In the genomic region with DNA sequence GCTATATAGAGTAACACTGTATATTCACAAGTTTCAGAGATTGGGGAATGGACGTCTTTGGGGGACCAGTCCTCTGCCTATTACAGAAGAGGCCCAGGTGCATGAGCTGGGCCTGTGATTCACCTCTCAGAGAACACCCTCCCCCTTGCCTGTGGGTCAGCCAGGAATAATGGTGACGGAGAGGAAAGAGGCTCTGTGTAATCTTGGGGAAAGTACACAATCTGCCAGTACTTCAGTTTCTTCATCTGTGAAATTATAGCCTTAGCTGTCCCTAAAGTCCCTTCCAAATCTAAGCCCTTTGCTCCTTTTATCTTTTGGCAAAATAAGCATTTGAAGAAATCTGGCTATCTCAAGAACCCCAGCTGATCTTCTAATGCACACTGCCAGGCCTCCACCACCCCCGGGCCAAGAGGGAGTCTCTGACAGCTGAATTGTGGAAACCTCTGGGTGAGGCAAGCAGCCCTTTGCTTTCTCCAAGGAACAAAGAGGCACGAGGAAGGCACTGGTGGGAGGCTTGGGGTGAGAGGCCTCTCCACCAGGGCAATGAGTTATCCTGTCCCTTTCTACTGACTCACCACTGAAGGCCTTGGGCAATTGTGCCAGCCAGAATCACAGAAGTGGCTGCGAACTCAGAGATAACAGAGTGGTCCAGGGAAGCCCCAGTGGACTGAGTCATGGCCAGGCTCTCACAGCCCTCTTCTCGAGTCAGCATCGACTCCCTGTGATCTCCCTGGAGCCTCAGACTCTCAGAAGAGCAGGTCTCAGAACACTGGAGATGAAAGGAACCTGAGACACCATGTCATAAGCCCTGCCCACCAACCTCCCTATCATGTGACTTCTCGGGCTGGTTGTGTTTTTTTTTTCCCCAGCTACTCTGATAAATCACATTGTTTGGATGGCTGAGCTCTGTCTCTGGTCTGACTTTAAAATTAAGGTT, we compare ENCODE assay signal across 8 cellular contexts. TPM values are rescaled to one million over a fixed set of nuclear protein-coding genes. Genes with fewer than 3 reads are reported as not detected.
DNase-seq lines count a peak whose midpoint lies in the region; ATAC-seq lines count a peak whose summit lies in the region.

No MANE protein-coding gene starts in this region.

- no peaks in the 10 kb centered on the region for H3K9me3 ChIP-seq in mucosa of rectum (ENCODE audit: control insufficient read depth in 2 of 2, low read length in 2 of 2)

- peak overlapping the region; percentile 93 to 99 for H3K27ac ChIP-seq in mucosa of rectum (ENCODE audit: low read depth in 2 of 2, low read length in 2 of 2)

- H3K9ac ChIP-seq in mucosa of rectum (ENCODE audit: low read depth in 1 of 2, low read length in 2 of 2) = peak overlapping the region in 1 of 2 donors; percentile 64

- peaks cover 62% of the 10 kb centered on the region for H3K4me1 Mint-ChIP-seq in central memory CD8-positive, alpha-beta T cell

- peak; percentile 44 for ATAC-seq in GM18858 (IDR thresholded peaks at IDR 0.05; ENCODE audit: unreplicated experiment)
- peak; percentile 47 for ATAC-seq in central memory CD8-positive, alpha-beta T cell (replicated peaks; ENCODE audit: extremely low read depth, poor library complexity, severe bottlenecking)

- peaks cover 3% of the 10 kb centered on the region for H3K36me3 Mint-ChIP-seq in central memory CD8-positive, alpha-beta T cell (ENCODE audit: insufficient read depth)

- H3K4me3 Mint-ChIP-seq in central memory CD8-positive, alpha-beta T cell = peak overlapping the region; percentile 58

- DNase-seq in HT1080 (ENCODE audit: low read depth) (peak; percentile 100), NCI-H2227 (lab: John Stamatoyannopoulos, UW; ENCODE audit: unreplicated experiment) (no peak), COR-L47 (lab: John Stamatoyannopoulos, UW) (no peak)
- DNase-seq in activated CD4-positive, CD25-positive, alpha-beta regulatory T cell (lab: John Stamatoyannopoulos, UW) = peak; percentile 12 to 23 (median 13)
- peak in 1 of 2 donors; percentile 24 for DNase-seq in central memory CD8-positive, alpha-beta T cell (ENCODE audit: low spot score in 2 of 2)
- peak; percentile 70 for DNase-seq in stimulated activated naive CD4-positive, alpha-beta T cell treated with Interleukin-2 at 50 U/mL for 16 hours (lab: John Stamatoyannopoulos, UW)

- peak overlapping the region; percentile 89 for H3K27ac Mint-ChIP-seq in central memory CD8-positive, alpha-beta T cell (ENCODE audit: low read depth)

- no peaks in the 10 kb centered on the region for H3K27me3 Mint-ChIP-seq in central memory CD8-positive, alpha-beta T cell

- peak overlapping the region in 1 of 2 donors; percentile 14 for H3K4me3 ChIP-seq in mucosa of rectum (ENCODE audit: low read length in 2 of 2)

- H3K9me3 Mint-ChIP-seq in central memory CD8-positive, alpha-beta T cell = no peaks in the 10 kb centered on the region

- H3K27me3 ChIP-seq in mucosa of rectum (ENCODE audit: control insufficient read depth in 2 of 2, insufficient read depth in 2 of 2, low read length in 2 of 2) = no peaks in the 10 kb centered on the region

- H3K36me3 ChIP-seq in mucosa of rectum (ENCODE audit: control insufficient read depth in 2 of 2, insufficient read depth in 2 of 2, low read length in 2 of 2) = no peaks in the 10 kb centered on the region

- H3K4me1 ChIP-seq in mucosa of rectum (ENCODE audit: control insufficient read depth in 2 of 2, insufficient read depth in 2 of 2, low read length in 2 of 2) = peaks cover 42 to 72% of the 10 kb centered on the region in 2 donors

RNA-seq across cellular contexts. Expression of a gene that starts 31.8 kb away (rescaled TPM):
- 82.5 and 86.8 TPM in 2 replicates for total RNA-seq in HT1080 (2014; rRNA removed; shearing (Covaris generic))
- polyA plus RNA-seq in HT1080 (2015; cell fraction: cytosol; rRNA removed) = 30.7 and 31.3 TPM in 2 replicates
- 584 and 668 TPM in 2 replicates for polyA plus RNA-seq in HT1080 (2015; cell fraction: nucleus; rRNA removed)

Comparison
In these comparisons a context has a peak if more than half of its experiments do, and no peak if none do; other contexts are left out.
1. DNase-seq: peak in HT1080 (single experiment), activated CD4-positive, CD25-positive, alpha-beta regulatory T cell (4 of 4) and stimulated activated naive CD4-positive, alpha-beta T cell treated with Interleukin-2 at 50 U/mL for 16 hours (single experiment); none in NCI-H2227 (single experiment) and COR-L47 (single experiment).